Comparison of ENCODE assay signal across 8 cellular contexts in the genomic region with DNA sequence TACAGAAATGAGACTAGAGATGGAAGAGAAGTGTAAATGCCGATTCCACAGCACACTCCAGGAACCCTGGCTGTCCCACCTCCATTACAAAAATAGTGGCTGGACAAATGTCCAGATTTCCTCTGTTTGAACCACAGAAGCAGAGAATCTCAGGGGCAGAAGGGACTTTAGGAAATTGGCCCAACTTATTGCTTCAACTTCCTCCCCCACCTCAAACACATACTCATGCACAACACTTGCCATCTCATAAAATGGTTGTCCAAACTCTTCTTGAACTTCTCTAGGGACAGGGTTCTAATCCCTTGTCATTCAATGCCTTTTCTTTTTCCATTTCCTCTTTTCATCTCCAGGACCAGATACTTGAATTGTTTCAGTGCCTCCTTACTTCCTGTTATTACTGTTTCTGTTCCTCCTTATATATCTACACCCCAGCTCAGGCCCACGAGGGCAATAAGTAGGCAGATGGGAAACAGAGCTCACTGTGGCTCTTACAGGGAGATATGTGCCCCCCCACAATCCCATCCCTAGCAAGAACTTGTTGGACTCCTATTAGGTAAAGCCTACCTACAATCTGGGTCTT. TPM values are rescaled to one million over a fixed set of nuclear protein-coding genes. Genes with fewer than 3 reads are reported as not detected.
DNase-seq lines count a peak whose midpoint lies in the region; ATAC-seq and TF ChIP-seq lines count a peak whose summit lies in the region.

No MANE protein-coding gene starts in this region.

- H3K9me3 Mint-ChIP-seq in activated T-cell treated with anti-CD3 and anti-CD28 coated beads, Interleukin-2, amount 50 U/mL, for 4 hours: no peaks in the 10 kb centered on the region
- H3K9me3 Mint-ChIP-seq in activated naive CD8-positive, alpha-beta T cell treated with anti-CD3 and anti-CD28 coated beads for 36 hours: no peaks in the 10 kb centered on the region
- H3K9me3 Mint-ChIP-seq in naive B cell: no peaks in the 10 kb centered on the region

- peak overlapping the region; percentile 64 for H3K4me3 Mint-ChIP-seq in activated T-cell treated with anti-CD3 and anti-CD28 coated beads, Interleukin-2, amount 50 U/mL, for 4 hours
- peak overlapping the region; percentile 68 for H3K4me3 Mint-ChIP-seq in activated naive CD8-positive, alpha-beta T cell treated with anti-CD3 and anti-CD28 coated beads for 36 hours
- H3K4me3 Mint-ChIP-seq in naive B cell: peak overlapping the region; percentile 72 to 93 (median 86)

- H3K27ac Mint-ChIP-seq in activated naive CD8-positive, alpha-beta T cell treated with anti-CD3 and anti-CD28 coated beads for 36 hours: peak overlapping the region; percentile 95
- H3K27ac Mint-ChIP-seq in naive B cell: peak overlapping the region; percentile 84 to 98 (median 91)

- peaks cover 77% of the 10 kb centered on the region for H3K4me1 Mint-ChIP-seq in activated T-cell treated with anti-CD3 and anti-CD28 coated beads, Interleukin-2, amount 50 U/mL, for 4 hours (ENCODE audit: low read depth)
- H3K4me1 Mint-ChIP-seq in activated naive CD8-positive, alpha-beta T cell treated with anti-CD3 and anti-CD28 coated beads for 36 hours: peaks cover 68% of the 10 kb centered on the region
- H3K4me1 Mint-ChIP-seq in naive B cell: peaks cover 61 to 86% (median 77%) of the 10 kb centered on the region in 3 donors

- POLR2A ChIA-PET in HEK293T (lab: Yijun Ruan, JAX): interaction anchor here (1.0 kb wide), 1 partner anchor 16 kb away, joined by 3 read pairs; a partner anchor contains a TSS

- DNase-seq in activated T-cell treated with anti-CD3 and anti-CD28 coated beads, Interleukin-2, amount 50 U/mL, for 4 hours: no peak
- no peak for DNase-seq in activated T-cell treated with anti-CD3 and anti-CD28 coated beads, Interleukin-2, amount 50 U/mL, for 1 hour
- no peak for DNase-seq in activated naive CD8-positive, alpha-beta T cell treated with anti-CD3 and anti-CD28 coated beads for 36 hours
- DNase-seq in naive B cell: peak; percentile 78
- no peak for DNase-seq in NCI-H2227 (lab: John Stamatoyannopoulos, UW; ENCODE audit: unreplicated experiment)
- no peak for DNase-seq in HEK293T (ENCODE audit: extremely low spot score)
- no peak for DNase-seq in AG08396 (ENCODE audit: low spot score)

- no peak for ATAC-seq in activated T-cell treated with anti-CD3 and anti-CD28 coated beads, Interleukin-2, amount 50 U/mL, for 4 hours
- ATAC-seq in HG03378 (IDR thresholded peaks at IDR 0.05; ENCODE audit: unreplicated experiment) (peak; percentile 18), naive B cell (ENCODE audit: low read depth in 2 of 2) (peak; percentile 72 to 75)

- H3K27me3 Mint-ChIP-seq in activated T-cell treated with anti-CD3 and anti-CD28 coated beads, Interleukin-2, amount 50 U/mL, for 4 hours (ENCODE audit: low read depth): no peaks in the 10 kb centered on the region
- no peaks in the 10 kb centered on the region for H3K27me3 Mint-ChIP-seq in activated naive CD8-positive, alpha-beta T cell treated with anti-CD3 and anti-CD28 coated beads for 36 hours
- H3K27me3 Mint-ChIP-seq in naive B cell: no peaks in the 10 kb centered on the region

- CTCF ChIA-PET in HEK293T (lab: Yijun Ruan, JAX): no interaction called here

- no peaks in the 10 kb centered on the region for H3K36me3 Mint-ChIP-seq in activated T-cell treated with anti-CD3 and anti-CD28 coated beads, Interleukin-2, amount 50 U/mL, for 4 hours (ENCODE audit: insufficient read depth)
- peaks cover 1% of the 10 kb centered on the region for H3K36me3 Mint-ChIP-seq in activated naive CD8-positive, alpha-beta T cell treated with anti-CD3 and anti-CD28 coated beads for 36 hours
- H3K36me3 Mint-ChIP-seq in naive B cell: no peaks in the 10 kb centered on the region

TF ChIP-seq in HEK293T, 16 proteins besides CTCF, POLR2A, EP300 and RAD21:
- TF ChIP-seq LEF1 (IDR thresholded peaks at IDR 0.05; ENCODE audit: borderline replicate concordance) (no peak), ZNF384 (IDR thresholded peaks at IDR 0.05) (no peak), ARNT (IDR thresholded peaks at IDR 0.05) (no peak), CTBP1 (IDR thresholded peaks at IDR 0.05; ENCODE audit: borderline replicate concordance) (no peak)
- TF ChIP-seq, protein P1, sequence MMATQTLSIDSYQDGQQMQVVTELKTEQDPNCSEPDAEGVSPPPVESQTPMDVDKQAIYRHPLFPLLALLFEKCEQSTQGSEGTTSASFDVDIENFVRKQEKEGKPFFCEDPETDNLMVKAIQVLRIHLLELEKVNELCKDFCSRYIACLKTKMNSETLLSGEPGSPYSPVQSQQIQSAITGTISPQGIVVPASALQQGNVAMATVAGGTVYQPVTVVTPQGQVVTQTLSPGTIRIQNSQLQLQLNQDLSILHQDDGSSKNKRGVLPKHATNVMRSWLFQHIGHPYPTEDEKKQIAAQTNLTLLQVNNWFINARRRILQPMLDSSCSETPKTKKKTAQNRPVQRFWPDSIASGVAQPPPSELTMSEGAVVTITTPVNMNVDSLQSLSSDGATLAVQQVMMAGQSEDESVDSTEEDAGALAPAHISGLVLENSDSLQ (IDR thresholded peaks at IDR 0.05): no peak
TF ChIP-seq in HEK293T: peak in this region for 0.

RNA-seq across cellular contexts. Expression of a gene that starts 8.5 kb away (rescaled TPM):
- 10 to 100 TPM; 73.9 to 76.3 (median 75.9) TPM for total RNA-seq in activated T-cell treated with anti-CD3 and anti-CD28 coated beads, Interleukin-2, amount 50 U/mL, for 4 hours
- 10 to 100 TPM; 49.5 to 53.9 TPM for total RNA-seq in activated naive CD8-positive, alpha-beta T cell treated with anti-CD3 and anti-CD28 coated beads for 36 hours
- polyA plus RNA-seq in naive B cell (ENCODE audit: low read depth in 6 of 6): 10 to 100 TPM; 37.8 to 51.6 (median 45.6) TPM

RNA-seq across cellular contexts. Expression of a gene that starts 13.0 kb away (rescaled TPM):
- total RNA-seq in activated T-cell treated with anti-CD3 and anti-CD28 coated beads, Interleukin-2, amount 50 U/mL, for 4 hours: 1 to 10 TPM in 1 of 3 donors, under 1 TPM in 2; 0.34 to 1.1 (median 0.63) TPM
- total RNA-seq in activated naive CD8-positive, alpha-beta T cell treated with anti-CD3 and anti-CD28 coated beads for 36 hours: 1 to 10 TPM; 2.5 to 3.8 TPM
- under 1 TPM in 1 of 6 donors, not detected in 5; 0.03 TPM for polyA plus RNA-seq in naive B cell (ENCODE audit: low read depth in 6 of 6)

RNA-seq across cellular contexts. Expression of a gene that starts 16.3 kb away (rescaled TPM):
- total RNA-seq in activated T-cell treated with anti-CD3 and anti-CD28 coated beads, Interleukin-2, amount 50 U/mL, for 4 hours: 10 to 100 TPM; 70.7 to 80.5 (median 73.2) TPM
- 10 to 100 TPM; 87.7 to 95.8 TPM for total RNA-seq in activated naive CD8-positive, alpha-beta T cell treated with anti-CD3 and anti-CD28 coated beads for 36 hours
- 10 to 100 TPM; 66.1 to 98.8 (median 87.7) TPM for polyA plus RNA-seq in naive B cell (ENCODE audit: low read depth in 6 of 6)

RNA-seq across cellular contexts. Expression of a gene that starts 19.6 kb away (rescaled TPM):
- 10 to 100 TPM; 10.0 to 13.8 (median 12.8) TPM for total RNA-seq in activated T-cell treated with anti-CD3 and anti-CD28 coated beads, Interleukin-2, amount 50 U/mL, for 4 hours
- 10 to 100 TPM; 20.1 to 20.8 TPM for total RNA-seq in activated naive CD8-positive, alpha-beta T cell treated with anti-CD3 and anti-CD28 coated beads for 36 hours
- polyA plus RNA-seq in naive B cell (ENCODE audit: low read depth in 6 of 6): 10 to 100 TPM; 12.7 to 20.3 (median 14.0) TPM

RNA-seq across cellular contexts. Expression of a gene that starts 26.5 kb away (rescaled TPM):
- total RNA-seq in activated T-cell treated with anti-CD3 and anti-CD28 coated beads, Interleukin-2, amount 50 U/mL, for 4 hours: 10 to 100 TPM; 25.0 to 28.3 (median 27.4) TPM
- 10 to 100 TPM; 24.2 to 25.4 TPM for total RNA-seq in activated naive CD8-positive, alpha-beta T cell treated with anti-CD3 and anti-CD28 coated beads for 36 hours
- polyA plus RNA-seq in naive B cell (ENCODE audit: low read depth in 6 of 6): 10 to 100 TPM; 13.1 to 33.0 (median 18.5) TPM

Comparison
In these comparisons a context has a peak if more than half of its experiments do, and no peak if none do; other contexts are left out.
1. ATAC-seq: peak in HG03378 (single experiment) and naive B cell (2 of 2); none in activated T-cell treated with anti-CD3 and anti-CD28 coated beads, Interleukin-2, amount 50 U/mL, for 4 hours (0 of 2).
2. Peak in every context shown above with its lines, with median percentiles within 50 percentile points of each other: H3K4me3 Mint-ChIP-seq.